Comparison of ENCODE assay signal across 8 cellular contexts in genomic region chr17:49361129-49361901, GRCh38. TPM values are rescaled to one million over a fixed set of nuclear protein-coding genes. Genes with fewer than 3 reads are reported as not detected.
DNase-seq lines count a peak whose midpoint lies in the region; TF ChIP-seq lines count a peak whose summit lies in the region.

No MANE protein-coding gene starts in this region.

- peaks cover 42 to 54% of the 10 kb centered on the region in 2 experiments for H3K4me1 Mint-ChIP-seq in H9

- H3K27ac ChIP-seq in H9 (ENCODE audit: insufficient read length, low read depth, low read length) (no peak overlapping the region), mammary epithelial cell (ENCODE audit: insufficient read depth, low read depth, low read length) (peak overlapping the region; percentile 52)

- H3K4me3 ChIP-seq in WI38 (ENCODE audit: low read depth, low read length), result peak overlapping the region; percentile 94
- H3K4me3 ChIP-seq in mammary epithelial cell (replicated peaks in 1 of 3; ENCODE audit: insufficient read depth in 1 of 3, low read depth in 2 of 3, low read length in 3 of 3), result peak overlapping the region; percentile 68 to 99 (median 82)

- H4K8ac ChIP-seq in H9 (replicated peaks; ENCODE audit: insufficient read length, low read depth, low read length), result no peak overlapping the region

- no peaks in the 10 kb centered on the region for H3K79me1 ChIP-seq in H9 (ENCODE audit: insufficient read depth, low read depth, low read length, poor library complexity, severe bottlenecking)

- H2AK5ac ChIP-seq in H9 (ENCODE audit: insufficient read length, low read length), result no peak overlapping the region

- in situ Hi-C loops in mammary epithelial cell (cut with MboI; ENCODE audit: low sequenced_read_pairs in 2 of 2), result no loop called here

- no CpG with 5 or more reads among the region's 52 CpGs for WGBS in H9 (ENCODE audit: extremely low coverage, insufficient read length, low lambda C conversion rate)
- 3% methylated on average over 6 of the region's 52 CpGs for WGBS in mammary epithelial cell (ENCODE audit: low coverage, missing lambda C conversion rate)

- H3K4me1 ChIP-seq in H9 (ENCODE audit: insufficient read depth, low read length), result no peaks in the 10 kb centered on the region
- H3K4me1 ChIP-seq in mammary epithelial cell (ENCODE audit: insufficient read depth, low read length), result peaks cover 18% of the 10 kb centered on the region

- H3K56ac ChIP-seq in H9 (ENCODE audit: insufficient read length, low read depth, low read length), result no peak overlapping the region

- H3K9ac ChIP-seq in H9 (ENCODE audit: extremely low read depth, insufficient read length, low read length) (peak overlapping the region; percentile 29), mammary epithelial cell (ENCODE audit: insufficient read depth, low read length) (peak overlapping the region; percentile 66)

- no peak overlapping the region for H3K18ac ChIP-seq in H9 (ENCODE audit: insufficient read length, low read depth, low read length)

- dilution Hi-C loops in mammary epithelial cell (cut with HindIII; ENCODE audit: low sequenced_read_pairs), result no loop called here

- H3K36me3 ChIP-seq in mammary epithelial cell (ENCODE audit: insufficient read depth, low read length), result no peaks in the 10 kb centered on the region

- no peak overlapping the region for H3T11ph ChIP-seq in H9 (ENCODE audit: low read length)

- no peak overlapping the region for H2BK12ac ChIP-seq in H9 (ENCODE audit: insufficient read length, low read depth, low read length)

- no peak overlapping the region for H3K4ac ChIP-seq in H9 (ENCODE audit: low read depth, low read length)

- no peaks in the 10 kb centered on the region for H3K27me3 ChIP-seq in H9 (ENCODE audit: insufficient read depth, low read length)
- no peaks in the 10 kb centered on the region for H3K27me3 ChIP-seq in mammary epithelial cell (ENCODE audit: insufficient read depth, low read length)

- H2BK120ac ChIP-seq in H9 (ENCODE audit: low read depth, low read length, poor library complexity, severe bottlenecking), result no peak overlapping the region

- POLR2A ChIA-PET in GM10248 (lab: Yijun Ruan, JAX), result no interaction called here

- peak overlapping the region; percentile 66 to 96 (median 94); a peak in 6 of 7 replicates for H3K27ac Mint-ChIP-seq in H9

- H2BK15ac ChIP-seq in H9 (ENCODE audit: low read depth, low read length), result no peak overlapping the region

- H3K4me2 ChIP-seq in H9 (ENCODE audit: insufficient read depth, insufficient read length, low read length), result peak overlapping the region; percentile 95
- H3K4me2 ChIP-seq in mammary epithelial cell (ENCODE audit: insufficient read depth, low read depth, low read length), result peak overlapping the region; percentile 94

- H4K20me1 ChIP-seq in H9 (ENCODE audit: control insufficient read depth, insufficient read depth, insufficient read length), result no peaks in the 10 kb centered on the region
- no peaks in the 10 kb centered on the region for H4K20me1 ChIP-seq in mammary epithelial cell (ENCODE audit: insufficient read depth, low read length)

- no peaks in the 10 kb centered on the region for H3K9me3 ChIP-seq in H9 (ENCODE audit: control insufficient read depth, low read depth, low read length)
- H3K9me3 ChIP-seq in mammary epithelial cell (replicated peaks; ENCODE audit: insufficient read depth, low read length), result no peaks in the 10 kb centered on the region

- H3K27me3 Mint-ChIP-seq in H9 (ENCODE audit: low read depth), result no peaks in the 10 kb centered on the region

- no peak overlapping the region for H4K5ac ChIP-seq in H9 (ENCODE audit: insufficient read length, low read depth, low read length)

- peaks cover 12% of the 10 kb centered on the region; the same call in 1 of the 2 replicates for H3K79me2 ChIP-seq in H9 (ENCODE audit: insufficient read depth, low read length)
- H3K79me2 ChIP-seq in mammary epithelial cell (ENCODE audit: insufficient read depth, low read length), result peaks cover 53% of the 10 kb centered on the region

- H3K36me3 Mint-ChIP-seq in H9 (ENCODE audit: insufficient read depth in 1 of 3, low read depth in 3 of 3), result 0 out of 7 replicates have a peak, but pooled peaks cover 0 to 2% (median 0%) of the 10 kb centered on the region in 3 experiments

- H4K91ac ChIP-seq in H9 (ENCODE audit: insufficient read length, low read depth, low read length), result no peak overlapping the region

- no peak overlapping the region for H2BK20ac ChIP-seq in H9 (ENCODE audit: low read depth, low read length, poor library complexity, severe bottlenecking)

- DNase-seq in GM10248 (ENCODE audit: extremely low spot score) (peak; percentile 51), H9 (peak; percentile 53), MV-4-11 (lab: John Stamatoyannopoulos, UW) (peak; percentile 58), mammary epithelial cell (peak; percentile 55), kidney tubule cell (ENCODE audit: low spot score) (peak; percentile 56), foreskin melanocyte (no peak)
- peak; percentile 20 to 67 for DNase-seq in stimulated activated CD4-positive, alpha-beta T cell treated with anti-CD3 and anti-CD28 coated beads, Interleukin-1b, Interleukin-23, amount 100 ng/mL, for 1 hour (ENCODE audit: low read depth in 2 of 2)

- TF ChIP-seq CTCF in GM10248 (IDR thresholded peaks at IDR 0.05; ENCODE audit: control extremely low read depth, extremely low read depth, low read depth, missing control alignments) (no peak), H9 (conservative IDR thresholded peaks at IDR 0.05) (no peak), WI38 (IDR thresholded peaks at IDR 0.05; ENCODE audit: low read depth, low read length) (no peak), mammary epithelial cell (conservative IDR thresholded peaks at IDR 0.05 in 1 of 2, IDR thresholded peaks at IDR 0.05 in 1 of 2; ENCODE audit: extremely low read depth in 1 of 2, insufficient read depth in 1 of 2, low read depth in 1 of 2, low read length in 2 of 2) (no peak)

- intact Hi-C loops in mammary epithelial cell (cut with micrococcal nuclease), result no loop called here

- H2BK5ac ChIP-seq in H9 (ENCODE audit: insufficient read length, low read length), result no peak overlapping the region

- H3K9me3 Mint-ChIP-seq in H9, result no peaks in the 10 kb centered on the region

- CTCF ChIA-PET in GM10248 (lab: Yijun Ruan, JAX) (interaction anchor here (0.9 to 1.1 kb wide), 2 partner anchors 15 to 26 kb away, joined by 3 to 4 read pairs; no protein-coding TSS in a partner anchor), mammary epithelial cell (lab: Charles Lee; ENCODE audit: low non-redundant PET) (no interaction called here)

- H3K14ac ChIP-seq in H9 (ENCODE audit: insufficient read depth, low read length), result peak overlapping the region; percentile 28

- H3K23ac ChIP-seq in H9 (ENCODE audit: insufficient read length, low read depth, low read length), result no peak overlapping the region

- no TSS peak for BruUV-seq in mammary epithelial cell (replicated peaks; lab: Mats Ljungman, UMichigan)

- H3K4me3 Mint-ChIP-seq in H9, result peak overlapping the region; percentile 91 to 96

- peaks cover 15% of the 10 kb centered on the region for H3K23me2 ChIP-seq in H9 (ENCODE audit: insufficient read length, low read depth, low read length, poor library complexity, severe bottlenecking)

- no peak overlapping the region for H2AFZ ChIP-seq in H9 (ENCODE audit: low read length)
- H2AFZ ChIP-seq in mammary epithelial cell (ENCODE audit: low read depth, low read length), result peak overlapping the region; percentile 77

RNA-seq across cellular contexts. Expression of gene ZNF652, which starts 0.7 kb away (rescaled TPM):
- 33.6 and 34.1 TPM in 2 replicates for total RNA-seq in H9 (2021)
- 10 to 100 TPM; 12.9 to 16.7 TPM for total RNA-seq in mammary epithelial cell
- polyA plus RNA-seq in mammary epithelial cell, result 4.3 TPM
- 27.3 TPM for polyA minus RNA-seq in mammary epithelial cell

RNA-seq across cellular contexts. Expression of gene PHB1, which starts 53.4 kb away (rescaled TPM):
- 325 and 351 TPM in 2 replicates for total RNA-seq in H9 (2021)
- total RNA-seq in mammary epithelial cell, result 100 to 1,000 TPM; 115 to 193 TPM
- 339 TPM for polyA plus RNA-seq in mammary epithelial cell
- 289 TPM for polyA minus RNA-seq in mammary epithelial cell
